8 cellular contexts compared by ENCODE assay signal in genomic region chr1:105793541-105794146, GRCh38.
A peak's percentile ranks its signal among the peaks of the same experiment; 100 is the strongest.
DNase-seq lines count a peak whose midpoint lies in the region; ATAC-seq and TF ChIP-seq lines count a peak whose summit lies in the region.

No MANE protein-coding gene starts in this region.

- no peaks in the 10 kb centered on the region for H3K9me3 ChIP-seq in DND-41 (ENCODE audit: insufficient read depth, low read length, severe bottlenecking)
- no peaks in the 10 kb centered on the region for H3K9me3 ChIP-seq in MG63
- H3K9me3 ChIP-seq in RWPE2 (ENCODE audit: severe bottlenecking) = no peaks in the 10 kb centered on the region
- no peaks in the 10 kb centered on the region for H3K9me3 ChIP-seq in CD8-positive, alpha-beta T cell (ENCODE audit: low read length)

- intact Hi-C loops in CD8-positive, alpha-beta T cell (cut with DNase I, micrococcal nuclease) = no loop called here

- CTCF ChIA-PET in CD8-positive, alpha-beta T cell (lab: Charles Lee) = no interaction called here

- no peak overlapping the region for H3K4me3 ChIP-seq in DND-41 (ENCODE audit: low read depth in 1 of 2, low read length in 2 of 2)
- H3K4me3 ChIP-seq in MG63 = no peak overlapping the region
- H3K4me3 ChIP-seq in RWPE2 (ENCODE audit: severe bottlenecking) = no peak overlapping the region
- no peak overlapping the region for H3K4me3 ChIP-seq in foreskin fibroblast (ENCODE audit: low read depth in 1 of 2, low read length in 2 of 2)
- H3K4me3 ChIP-seq in retinal pigment epithelial cell (ENCODE audit: low read length) = no peak overlapping the region
- no peak overlapping the region for H3K4me3 ChIP-seq in CD8-positive, alpha-beta T cell (ENCODE audit: low read depth, low read length)

- H3K4me1 Mint-ChIP-seq in CD8-positive, alpha-beta T cell (ENCODE audit: low read depth) = no peaks in the 10 kb centered on the region

- no peak overlapping the region for H3K9ac ChIP-seq in DND-41 (ENCODE audit: low read depth, low read length)

- H3K27ac Mint-ChIP-seq in CD8-positive, alpha-beta T cell = no peak overlapping the region

- peak; percentile 86 for TF ChIP-seq CTCF in DND-41 (IDR thresholded peaks at IDR 0.05; ENCODE audit: borderline replicate concordance, extremely low read depth, low read length, poor library complexity, severe bottlenecking)
- TF ChIP-seq CTCF in RWPE2 (IDR thresholded peaks at IDR 0.05; ENCODE audit: poor library complexity, severe bottlenecking) = peak; percentile 86
- peak; percentile 57 for TF ChIP-seq CTCF in foreskin fibroblast (IDR thresholded peaks at IDR 0.05; ENCODE audit: low read depth, low read length)
- peak; percentile 87 for TF ChIP-seq CTCF in retinal pigment epithelial cell (conservative IDR thresholded peaks at IDR 0.05; ENCODE audit: low read depth, low read length)
- no peak for TF ChIP-seq CTCF in CD8-positive, alpha-beta T cell (IDR thresholded peaks at IDR 0.05)

- H3K27ac ChIP-seq in DND-41 (ENCODE audit: low read length) (no peak overlapping the region), RWPE2 (ENCODE audit: poor library complexity, severe bottlenecking) (no peak overlapping the region)
- no peak overlapping the region for H3K27ac ChIP-seq in CD8-positive, alpha-beta T cell (ENCODE audit: low read depth, low read length)

- H3K4me3 Mint-ChIP-seq in CD8-positive, alpha-beta T cell = no peak overlapping the region

- H3K9me3 Mint-ChIP-seq in CD8-positive, alpha-beta T cell = peaks cover 16% of the 10 kb centered on the region

- ATAC-seq in DND-41 (ENCODE audit: insufficient read depth, low read depth) = peak; percentile 69; the same call in 2 of the 3 replicates
- peak; percentile 64 for ATAC-seq in GM21367 (IDR thresholded peaks at IDR 0.05; ENCODE audit: unreplicated experiment)
- ATAC-seq in RWPE2 (ENCODE audit: low read depth) = 0 out of 3 replicates have a peak, but pooled peaks have one; percentile 42
- no peak for ATAC-seq in HG02970 (IDR thresholded peaks at IDR 0.05; ENCODE audit: low FRiP score, unreplicated experiment)
- no peak for ATAC-seq in CD8-positive, alpha-beta T cell

- H3K36me3 ChIP-seq in DND-41 (ENCODE audit: insufficient read depth, low read length) = no peaks in the 10 kb centered on the region
- H3K36me3 ChIP-seq in MG63 = no peaks in the 10 kb centered on the region
- no peaks in the 10 kb centered on the region for H3K36me3 ChIP-seq in RWPE2 (ENCODE audit: low read depth)
- no peaks in the 10 kb centered on the region for H3K36me3 ChIP-seq in CD8-positive, alpha-beta T cell (ENCODE audit: insufficient read depth, low read length)

- no peaks in the 10 kb centered on the region for H3K27me3 ChIP-seq in DND-41 (ENCODE audit: insufficient read depth, low read length, poor library complexity)
- no peaks in the 10 kb centered on the region for H3K27me3 ChIP-seq in MG63
- no peaks in the 10 kb centered on the region for H3K27me3 ChIP-seq in RWPE2 (ENCODE audit: insufficient read depth, poor library complexity, severe bottlenecking)
- no peaks in the 10 kb centered on the region for H3K27me3 ChIP-seq in CD8-positive, alpha-beta T cell (ENCODE audit: insufficient read depth, low read length)

- H3K4me1 ChIP-seq in DND-41 (ENCODE audit: insufficient read depth, low read length) (no peaks in the 10 kb centered on the region), RWPE2 (ENCODE audit: insufficient read depth, poor library complexity, severe bottlenecking) (no peaks in the 10 kb centered on the region)
- no peaks in the 10 kb centered on the region for H3K4me1 ChIP-seq in CD8-positive, alpha-beta T cell (ENCODE audit: insufficient read depth, low read length)

- H2AFZ ChIP-seq in DND-41 (ENCODE audit: low read depth, low read length) = no peak overlapping the region

- POLR2A ChIA-PET in CD8-positive, alpha-beta T cell (lab: Charles Lee) = no interaction called here

- DNase-seq in DND-41 (peak; percentile 53), MG63 (peak; percentile 6), RWPE2 (ENCODE audit: low spot score) (no peak), foreskin fibroblast (peak in 1 of 2 donors; percentile 22), retinal pigment epithelial cell (ENCODE audit: low read depth) (peak; percentile 4)
- no peak for DNase-seq in CD8-positive, alpha-beta T cell

- no peaks in the 10 kb centered on the region for H4K20me1 ChIP-seq in DND-41 (ENCODE audit: insufficient read depth, low read length)

- H3K79me2 ChIP-seq in DND-41 (ENCODE audit: insufficient read depth, low read length) = no peaks in the 10 kb centered on the region

- no peak overlapping the region for H3K4me2 ChIP-seq in DND-41 (ENCODE audit: insufficient read depth, low read length)

- H3K27me3 Mint-ChIP-seq in CD8-positive, alpha-beta T cell (ENCODE audit: low read depth) = no peaks in the 10 kb centered on the region

- no peaks in the 10 kb centered on the region for H3K36me3 Mint-ChIP-seq in CD8-positive, alpha-beta T cell

Comparison
In these comparisons a context has a peak if more than half of its experiments do, and no peak if none do; other contexts are left out.
1. ATAC-seq: peak in DND-41 (single experiment), GM21367 (single experiment) and RWPE2 (single experiment); none in HG02970 (single experiment) and CD8-positive, alpha-beta T cell (single experiment).
2. DNase-seq: peak in DND-41 (single experiment), MG63 (single experiment) and retinal pigment epithelial cell (single experiment); none in RWPE2 (single experiment) and CD8-positive, alpha-beta T cell (0 of 7).